Comparison of ENCODE assay signal across 8 cellular contexts in the genomic region with DNA sequence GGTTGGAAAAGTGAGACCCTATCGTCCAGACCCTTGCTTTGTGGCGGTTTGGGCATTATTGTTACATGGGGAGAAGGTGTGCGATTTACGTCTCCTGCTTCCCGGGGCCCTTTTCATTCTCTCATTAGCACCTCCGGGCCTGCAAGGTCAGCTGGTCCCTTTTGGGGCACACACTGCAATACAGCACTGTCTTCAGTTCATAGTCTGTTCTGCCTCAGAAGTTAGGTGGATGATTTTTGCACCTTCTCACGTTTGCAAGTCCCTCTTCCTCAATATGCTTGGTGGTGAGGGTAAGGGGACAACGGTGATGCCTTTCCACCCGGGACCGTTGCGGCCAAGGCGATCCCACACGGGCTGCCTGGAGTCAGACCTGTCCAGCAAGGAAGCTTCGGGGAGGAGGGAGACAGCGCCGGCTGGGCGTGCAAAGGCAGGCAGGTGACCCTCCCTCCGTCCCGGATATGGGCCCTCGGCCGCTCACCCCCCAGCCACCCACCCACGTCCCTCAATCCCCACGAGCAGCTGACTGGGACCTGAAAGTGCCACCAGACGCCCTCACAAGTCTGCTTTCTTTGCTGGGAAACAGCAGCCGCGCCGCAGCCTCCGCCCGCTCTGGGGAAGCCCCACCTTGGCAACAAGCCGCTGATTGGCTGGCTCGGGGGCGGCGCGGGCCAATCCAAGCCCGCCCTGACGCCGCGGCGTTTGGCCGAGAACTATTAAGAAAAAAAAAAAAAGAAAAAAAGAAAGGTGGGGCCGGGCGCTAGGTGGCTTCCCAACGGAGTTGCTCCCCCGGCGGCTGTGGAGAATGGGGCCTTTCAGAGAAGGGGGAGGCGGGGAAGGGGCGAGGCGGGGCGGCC. TPM values are rescaled to one million over a fixed set of nuclear protein-coding genes. Genes with fewer than 3 reads are reported as not detected.
DNase-seq lines count a peak whose midpoint lies in the region; ATAC-seq lines count a peak whose summit lies in the region.

No MANE protein-coding gene starts in this region.

- H3K27me3 ChIP-seq in right cardiac atrium (ENCODE audit: control insufficient read depth, insufficient read depth) (no peaks in the 10 kb centered on the region), rectal smooth muscle tissue (ENCODE audit: control insufficient read depth, insufficient read depth, low read length) (no peaks in the 10 kb centered on the region), aorta (ENCODE audit: control insufficient read depth in 1 of 2, insufficient read depth in 2 of 2, low read length in 1 of 2) (no peaks in the 10 kb centered on the region)

- H3K4me3 ChIP-seq in right cardiac atrium (ENCODE audit: low read length) (peak overlapping the region; percentile 71), rectal smooth muscle tissue (ENCODE audit: low read length) (peak overlapping the region; percentile 70), aorta (ENCODE audit: low read length in 2 of 2) (peak overlapping the region; percentile 10 to 35)

- no peaks in the 10 kb centered on the region for H3K9me3 ChIP-seq in right cardiac atrium (ENCODE audit: control insufficient read depth, low read length)
- no peaks in the 10 kb centered on the region for H3K9me3 ChIP-seq in aorta (ENCODE audit: control insufficient read depth, low read length)

- H3K4me1 ChIP-seq in right cardiac atrium (ENCODE audit: control insufficient read depth, insufficient read depth, low read length): peaks cover 27% of the 10 kb centered on the region
- H3K4me1 ChIP-seq in rectal smooth muscle tissue (ENCODE audit: control insufficient read depth, insufficient read depth, low read length): peaks cover 13% of the 10 kb centered on the region
- no peaks in the 10 kb centered on the region for H3K4me1 ChIP-seq in aorta (ENCODE audit: control insufficient read depth in 1 of 2, insufficient read depth in 2 of 2, low read length in 2 of 2)

- ATAC-seq in GM18498 (IDR thresholded peaks at IDR 0.05; ENCODE audit: unreplicated experiment): peak; percentile 70
- ATAC-seq in HG02938 (IDR thresholded peaks at IDR 0.05; ENCODE audit: unreplicated experiment): peak; percentile 56
- ATAC-seq in right cardiac atrium: peak; percentile 88
- ATAC-seq in aorta (ENCODE audit: low FRiP score): peak; percentile 96

- H3K27ac ChIP-seq in right cardiac atrium (ENCODE audit: low read length) (peak overlapping the region; percentile 96), rectal smooth muscle tissue (ENCODE audit: low read depth, low read length) (peak overlapping the region; percentile 94), aorta (ENCODE audit: low read depth in 1 of 2, low read length in 2 of 2) (no peak overlapping the region)

- 5% methylated on average over 49 of the region's 49 CpGs for WGBS in right cardiac atrium
- 7% methylated on average over 45 to 49 of the region's 49 CpGs for WGBS in aorta, 2 donors

- H3K9ac ChIP-seq in rectal smooth muscle tissue (ENCODE audit: low read length): peak overlapping the region; percentile 62

- H3K36me3 ChIP-seq in rectal smooth muscle tissue (ENCODE audit: control insufficient read depth, insufficient read depth, low read length) (no peaks in the 10 kb centered on the region), aorta (ENCODE audit: control insufficient read depth in 1 of 2, insufficient read depth in 2 of 2, low read length in 1 of 2) (no peaks in the 10 kb centered on the region)

- intact Hi-C loops in right cardiac atrium (cut with DNase I): no loop called here
- intact Hi-C loops in aorta (cut with DNase I): no loop called here

- DNase-seq in NCI-H1694 treated with DMSO at 0.1 percent for 48 hours (lab: John Stamatoyannopoulos, UW) (peak; percentile 91), T-helper 2 cell (peak; percentile 89 to 97 (median 94)), anterior cingulate cortex (lab: John Stamatoyannopoulos, UW) (peak; percentile 60 to 94 (median 87)), right cardiac atrium (peak; percentile 95 to 98 (median 98)), aorta (peak; percentile 97)

RNA-seq across cellular contexts. Expression of gene BTG2, which starts 21.7 kb away (rescaled TPM):
- total RNA-seq in right cardiac atrium: 100 to 1,000 TPM in 2 of 4 donors, 10 to 100 TPM in 2; 68.1 to 361 (median 105) TPM
- 333 TPM for polyA plus RNA-seq in right cardiac atrium
- total RNA-seq in aorta: 100 to 1,000 TPM in 1 of 2 donors, 10 to 100 TPM in 1; 51.6 to 302 TPM
- polyA plus RNA-seq in aorta: 100 to 1,000 TPM in 1 of 2 donors, 10 to 100 TPM in 1; 36.2 to 117 TPM

RNA-seq across cellular contexts. Expression of gene FMOD, which starts 23.9 kb away (rescaled TPM):
- total RNA-seq in right cardiac atrium (10 to 100 TPM; 54.8 to 91.6 (median 63.5) TPM), aorta (100 to 1,000 TPM; 204 to 353 TPM)
- polyA plus RNA-seq in right cardiac atrium (35.9 TPM), aorta (100 to 1,000 TPM; 159 to 177 TPM)

Comparison
In these comparisons a context has a peak if more than half of its experiments do, and no peak if none do; other contexts are left out.
1. H3K27ac ChIP-seq: peak in right cardiac atrium (single experiment) and rectal smooth muscle tissue (single experiment); none in aorta (0 of 2).
2. Peak in every context shown above with its lines, with median percentiles within 50 percentile points of each other: ATAC-seq, DNase-seq and H3K4me3 ChIP-seq.